Comparison of ENCODE assay signal across 1 cellular context in the genomic region with DNA sequence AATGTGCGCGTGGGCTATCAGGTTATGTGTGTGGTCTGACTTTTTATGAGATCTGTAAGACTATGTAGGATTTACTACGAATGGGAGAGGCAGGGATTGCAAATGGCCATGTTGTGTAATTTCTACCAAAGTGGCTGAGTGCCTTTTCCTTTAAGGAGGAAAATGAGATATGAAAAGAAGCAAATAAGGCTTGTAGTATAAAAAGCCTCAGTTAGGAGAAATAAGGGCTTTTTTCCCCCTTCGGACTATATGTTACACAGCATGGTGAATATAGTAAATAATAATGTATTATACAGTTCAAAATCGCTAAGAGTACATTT.
TF ChIP-seq lines count a peak whose summit lies in the region.

No MANE protein-coding gene starts in this region.

TF ChIP-seq in K562, 482 proteins besides CTCF, POLR2A, EP300 and RAD21 (continued from another document):
- TF ChIP-seq, protein P1, sequence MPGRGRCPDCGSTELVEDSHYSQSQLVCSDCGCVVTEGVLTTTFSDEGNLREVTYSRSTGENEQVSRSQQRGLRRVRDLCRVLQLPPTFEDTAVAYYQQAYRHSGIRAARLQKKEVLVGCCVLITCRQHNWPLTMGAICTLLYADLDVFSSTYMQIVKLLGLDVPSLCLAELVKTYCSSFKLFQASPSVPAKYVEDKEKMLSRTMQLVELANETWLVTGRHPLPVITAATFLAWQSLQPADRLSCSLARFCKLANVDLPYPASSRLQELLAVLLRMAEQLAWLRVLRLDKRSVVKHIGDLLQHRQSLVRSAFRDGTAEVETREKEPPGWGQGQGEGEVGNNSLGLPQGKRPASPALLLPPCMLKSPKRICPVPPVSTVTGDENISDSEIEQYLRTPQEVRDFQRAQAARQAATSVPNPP (IDR thresholded peaks at IDR 0.05; ENCODE audit: borderline replicate concordance, insufficient read depth, insufficient read length): no peak
- TF ChIP-seq, protein P2, sequence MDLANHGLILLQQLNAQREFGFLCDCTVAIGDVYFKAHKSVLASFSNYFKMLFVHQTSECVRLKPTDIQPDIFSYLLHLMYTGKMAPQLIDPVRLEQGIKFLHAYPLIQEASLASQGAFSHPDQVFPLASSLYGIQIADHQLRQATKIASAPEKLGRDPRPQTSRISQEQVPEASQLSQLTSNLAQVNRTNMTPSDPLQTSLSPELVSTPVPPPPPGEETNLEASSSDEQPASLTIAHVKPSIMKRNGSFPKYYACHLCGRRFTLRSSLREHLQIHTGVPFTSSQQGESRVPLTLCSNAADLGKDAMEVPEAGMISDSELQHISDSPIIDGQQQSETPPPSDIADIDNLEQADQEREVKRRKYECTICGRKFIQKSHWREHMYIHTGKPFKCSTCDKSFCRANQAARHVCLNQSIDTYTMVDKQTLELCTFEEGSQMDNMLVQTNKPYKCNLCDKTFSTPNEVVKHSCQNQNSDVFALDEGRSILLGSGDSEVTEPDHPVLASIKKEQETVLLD (IDR thresholded peaks at IDR 0.05): no peak
- TF ChIP-seq CLOCK (CRISPR knock-in tag; IDR thresholded peaks at IDR 0.05; ENCODE audit: borderline replicate concordance) (no peak), LCOR (CRISPR knock-in tag; IDR thresholded peaks at IDR 0.05) (no peak), NR2C2 (CRISPR knock-in tag; IDR thresholded peaks at IDR 0.05) (no peak), NR2C2 (tag; IDR thresholded peaks at IDR 0.05) (0 out of 2 replicates have a peak, but pooled peaks have one; percentile 7), MAFG (tag; conservative IDR thresholded peaks at IDR 0.05) (no peak), ZBTB8A (IDR thresholded peaks at IDR 0.05; ENCODE audit: partially characterized antibody) (no peak), CHD4 (IDR thresholded peaks at IDR 0.05; ENCODE audit: insufficient read depth, insufficient replicate concordance, low read depth, low read length, poor library complexity, severe bottlenecking) (no peak)
